Comparison of ENCODE assay signal across 1 cellular context in genomic region chr18:74342416-74343043, GRCh38.
TF ChIP-seq lines count a peak whose summit lies in the region.

No MANE protein-coding gene starts in this region.

TF ChIP-seq in K562, 482 proteins besides CTCF, POLR2A, EP300 and RAD21 (continued from another document):
- no peak for TF ChIP-seq RCOR1 (IDR thresholded peaks at IDR 0.05; ENCODE audit: borderline replicate concordance in 1 of 2, low read depth in 2 of 2, low read length in 2 of 2)
- no peak for TF ChIP-seq NCOR1 (IDR thresholded peaks at IDR 0.05)
- TF ChIP-seq SMARCE1 (IDR thresholded peaks at IDR 0.05) = no peak
- no peak for TF ChIP-seq ZBTB33 (CRISPR knock-in tag; IDR thresholded peaks at IDR 0.05)
- TF ChIP-seq ELF1 (tag; IDR thresholded peaks at IDR 0.05) = 0 out of 2 replicates have a peak, but pooled peaks have one; percentile 26
- TF ChIP-seq ZNF695 (CRISPR knock-in tag; IDR thresholded peaks at IDR 0.05) = no peak
- TF ChIP-seq ZNF384 (IDR thresholded peaks at IDR 0.05; ENCODE audit: low read depth, low read length) = peak; percentile 74
- no peak for TF ChIP-seq GABPA (tag; conservative IDR thresholded peaks at IDR 0.05; ENCODE audit: low read depth)
- no peak for TF ChIP-seq SMAD1 (IDR thresholded peaks at IDR 0.05; ENCODE audit: low read depth, low read length, partially characterized antibody)
- no peak for TF ChIP-seq MLLT1 (IDR thresholded peaks at IDR 0.05)
- TF ChIP-seq GTF3C2 (IDR thresholded peaks at IDR 0.05; ENCODE audit: borderline replicate concordance, extremely low read depth, insufficient read length) = no peak
- TF ChIP-seq HDAC6 (IDR thresholded peaks at IDR 0.05; ENCODE audit: low read depth, low read length) = no peak
- no peak for TF ChIP-seq NFATC3 (IDR thresholded peaks at IDR 0.05)
- no peak for TF ChIP-seq ZBTB8A (IDR thresholded peaks at IDR 0.05; ENCODE audit: partially characterized antibody)
- peak; percentile 69 for TF ChIP-seq DEAF1 (CRISPR knock-in tag; IDR thresholded peaks at IDR 0.05)
